In genomic region chr10:46556515-46557318, GRCh38 we compare ENCODE assay signal across 9 cellular contexts. TPM values are rescaled to one million over a fixed set of nuclear protein-coding genes. Genes with fewer than 3 reads are reported as not detected.
DNase-seq lines count a peak whose midpoint lies in the region; ATAC-seq and TF ChIP-seq lines count a peak whose summit lies in the region.
"Had no signal": no experiment of that assay in that cellular context is flagged by ENCODE, and none has a peak within 500 bp of the region (broad histone marks: within the 10 kb centered on the region; RNA-seq: fewer than 3 reads in every experiment).

TSS of gene GPRIN2 (minus strand) at chr10:46556658. CDS start at chr10:46550736, 5,922 bp downstream.

- H3K27me3 Mint-ChIP-seq in nephron progenitor cell (ENCODE audit: low read depth, poor library complexity), result no peaks in the 10 kb centered on the region

- peak; percentile 69 for ATAC-seq in Panc1
- no peak for ATAC-seq in HG02970 (IDR thresholded peaks at IDR 0.05; ENCODE audit: low FRiP score, unreplicated experiment)

- in situ Hi-C loops in Panc1 (cut with HindIII; ENCODE audit: low pct_unique_long_range_greater_than_20kb, low sequenced_read_pairs), result no loop called here
- in situ Hi-C loops in GM13976 (cut with MboI; ENCODE audit: low sequenced_read_pairs, unreplicated experiment), result no loop called here

- no peaks in the 10 kb centered on the region for H3K9me3 Mint-ChIP-seq in nephron progenitor cell

- H3K4me3 ChIP-seq in AG04450 (ENCODE audit: low read depth, low read length) (peak within 1 kb of the TSS; percentile 35; the same call in 1 of the 2 replicates), Panc1 (ENCODE audit: low read depth in 2 of 2, low read length in 2 of 2) (peak within 1 kb of the TSS; percentile 48 to 57), esophagus (ENCODE audit: low read depth in 1 of 2, low read length in 2 of 2) (peak within 1 kb of the TSS; percentile 60 to 65)

- peaks cover 10% of the 10 kb centered on the region for H3K4me1 Mint-ChIP-seq in nephron progenitor cell

- no peak within 1 kb of the TSS for H3K27ac Mint-ChIP-seq in nephron progenitor cell

- POLR2A ChIA-PET in AG04450 (lab: Yijun Ruan, JAX), result interaction anchor here (1.0 kb wide), 1 partner anchor 40 kb away, joined by 3 read pairs; no protein-coding TSS in a partner anchor
- POLR2A ChIA-PET in Panc1 (lab: Charles Lee), result no interaction called here
- POLR2A ChIA-PET in HEK293T (lab: Yijun Ruan, JAX), result no interaction called here

- H3K4me1 ChIP-seq in Panc1 (ENCODE audit: control insufficient read depth, insufficient read depth, low read length) (peaks cover 24% of the 10 kb centered on the region), esophagus (ENCODE audit: control insufficient read depth in 2 of 2, insufficient read depth in 2 of 2, low read length in 1 of 2) (peaks cover 5 to 17% of the 10 kb centered on the region in 2 donors)

- DNase-seq in AG04450 (ENCODE audit: low read depth, low spot score), result no peak
- DNase-seq in Panc1 (ENCODE audit: low read depth, low spot score), result no peak
- peak; percentile 71 for DNase-seq in nephron progenitor cell
- no peak for DNase-seq in NCI-H1436 treated with DMSO at 0.1 percent for 48 hours (lab: John Stamatoyannopoulos, UW)
- no peak for DNase-seq in GM13976 (ENCODE audit: low spot score)
- no peak for DNase-seq in HEK293T (ENCODE audit: extremely low spot score)

- BruUV-seq in Panc1 (replicated peaks; lab: Mats Ljungman, UMichigan), result no TSS peak

- H3K9me3 ChIP-seq in AG04450 (ENCODE audit: control insufficient read depth, insufficient read depth, low read length) (peaks cover 13% of the 10 kb centered on the region), Panc1 (ENCODE audit: control insufficient read depth, insufficient read depth, low read depth, low read length) (no peaks in the 10 kb centered on the region), esophagus (ENCODE audit: control insufficient read depth in 2 of 2, insufficient read depth in 1 of 2, low read depth in 1 of 2, low read length in 1 of 2) (no peaks in the 10 kb centered on the region)

- intact Hi-C loops in Panc1 (cut with micrococcal nuclease; ENCODE audit: unreplicated experiment), result no loop called here

- peaks cover 83% of the 10 kb centered on the region for H3K27me3 ChIP-seq in AG04450 (ENCODE audit: control insufficient read depth, insufficient read depth, low read length)
- no peaks in the 10 kb centered on the region; the same call in 1 of the 2 replicates for H3K27me3 ChIP-seq in Panc1 (ENCODE audit: control insufficient read depth, insufficient read depth, low read length)
- peaks cover 0 to 7% of the 10 kb centered on the region in 2 donors for H3K27me3 ChIP-seq in esophagus (ENCODE audit: control insufficient read depth in 1 of 2, insufficient read depth in 2 of 2, low read length in 2 of 2)

- TF ChIP-seq CTCF in AG04450 (IDR thresholded peaks at IDR 0.05; ENCODE audit: low read depth, low read length), result no peak
- TF ChIP-seq CTCF in Panc1 (IDR thresholded peaks at IDR 0.05), result no peak
- TF ChIP-seq CTCF in nephron progenitor cell (IDR thresholded peaks at IDR 0.05), result no peak
- TF ChIP-seq CTCF in GM13976 (IDR thresholded peaks at IDR 0.05; ENCODE audit: borderline replicate concordance, control extremely low read depth, extremely low read depth, insufficient read depth, missing control alignments), result no peak

- H3K36me3 ChIP-seq in Panc1 (ENCODE audit: control insufficient read depth, insufficient read depth, low read length) (no peaks in the 10 kb centered on the region), esophagus (ENCODE audit: control insufficient read depth in 2 of 2, insufficient read depth in 2 of 2, low read length in 1 of 2) (peaks cover 0 to 2% of the 10 kb centered on the region in 2 donors)

- CTCF ChIA-PET in AG04450 (lab: Charles Lee), result no interaction called here
- CTCF ChIA-PET in Panc1 (lab: Charles Lee), result interaction anchor here (0.6 kb wide), 1 partner anchor 1623 kb away, joined by 7 read pairs; no protein-coding TSS in a partner anchor
- CTCF ChIA-PET in HEK293T (lab: Yijun Ruan, JAX), result interaction anchor here (2.2 kb wide), 1 partner anchor 11 kb away, joined by 5 read pairs; no protein-coding TSS in a partner anchor

- no peak within 1 kb of the TSS for H3K27ac ChIP-seq in AG04450 (ENCODE audit: low read depth, low read length)
- peak within 1 kb of the TSS; percentile 19; the same call in 1 of the 2 replicates for H3K27ac ChIP-seq in Panc1 (ENCODE audit: low read length)
- H3K27ac ChIP-seq in esophagus (ENCODE audit: low read depth in 2 of 2, low read length in 1 of 2), result no peak within 1 kb of the TSS

- no peaks in the 10 kb centered on the region for H3K36me3 Mint-ChIP-seq in nephron progenitor cell (ENCODE audit: low read depth)

- 4 to 6% methylated on average over 74 of the region's 74 CpGs for WGBS in esophagus, 2 donors

- H3K4me3 Mint-ChIP-seq in nephron progenitor cell, result peak within 1 kb of the TSS; percentile 87

TF ChIP-seq in HEK293T, 16 proteins besides CTCF, POLR2A, EP300 and RAD21:
- TF ChIP-seq ELF4 (IDR thresholded peaks at IDR 0.05) (no peak), SUZ12 (IDR thresholded peaks at IDR 0.05) (no peak), L3MBTL2 (conservative IDR thresholded peaks at IDR 0.05) (no peak), SP1 (IDR thresholded peaks at IDR 0.05) (no peak), PKNOX1 (IDR thresholded peaks at IDR 0.05) (no peak)

RNA-seq across cellular contexts. Expression of gene GPRIN2, which starts in this region (rescaled TPM):
- polyA plus RNA-seq in AG04450 (2011; rRNA removed) (not detected in 2 replicates), esophagus (1 to 10 TPM; 3.1 to 6.2 TPM)
- not detected in 2 replicates for polyA minus RNA-seq in AG04450 (2011; rRNA and poly(A)+ RNA removed)
- 12.9 TPM for total RNA-seq in Panc1 (2021; ENCODE audit: unreplicated experiment)
- polyA plus RNA-seq in Panc1 (2012; ENCODE audit: insufficient read length), result 10.6 TPM
- total RNA-seq: activated CD8-positive, alpha-beta memory T cell treated with anti-CD3 and anti-CD28 coated beads for 36 hours had no signal
